Comparison of ENCODE assay signal across 11 cellular contexts in genomic region chr9:131419029-131419614, GRCh38. TPM values are rescaled to one million over a fixed set of nuclear protein-coding genes. Genes with fewer than 3 reads are reported as not detected.
DNase-seq lines count a peak whose midpoint lies in the region; TF ChIP-seq lines count a peak whose summit lies in the region.
"Had no signal": no experiment of that assay in that cellular context is flagged by ENCODE, and none has a peak within 500 bp of the region (broad histone marks: within the 10 kb centered on the region; RNA-seq: fewer than 3 reads in every experiment).

No MANE protein-coding gene starts in this region.

- no peak for TF ChIP-seq EP300 in SK-N-SH (IDR thresholded peaks at IDR 0.05; ENCODE audit: borderline replicate concordance in 1 of 2, low read depth in 1 of 2, low read length in 1 of 2)

- TF ChIP-seq CTCF in left ventricle myocardium inferior (IDR thresholded peaks at IDR 0.05; ENCODE audit: borderline replicate concordance) (no peak), adrenal gland (IDR thresholded peaks at IDR 0.05) (no peak), vagina (IDR thresholded peaks at IDR 0.05) (no peak), SK-N-SH (IDR thresholded peaks at IDR 0.05) (no peak)

- peaks cover 100% of the 10 kb centered on the region for H3K79me2 ChIP-seq in SK-N-SH (ENCODE audit: insufficient read depth)

- H3K4me3 ChIP-seq in left ventricle myocardium inferior (no peak overlapping the region), adrenal gland (no peak overlapping the region), muscle layer of duodenum (ENCODE audit: low read depth in 1 of 2, low read length in 2 of 2) (no peak overlapping the region), vagina (no peak overlapping the region), SK-N-SH (ENCODE audit: low read depth in 2 of 2, low read length in 1 of 2) (no peak overlapping the region)

- TF ChIP-seq RAD21 in SK-N-SH (IDR thresholded peaks at IDR 0.05; ENCODE audit: low read length), result no peak

- H4K20me1 ChIP-seq in SK-N-SH (ENCODE audit: insufficient read depth), result peaks cover 100% of the 10 kb centered on the region

- CTCF ChIA-PET in SK-N-SH (lab: Yijun Ruan, JAX), result interaction anchor here (0.6 to 2.2 kb wide), 3 partner anchors 19 to 70 kb away, joined by 3 to 5 read pairs (median 3); no protein-coding TSS in a partner anchor

- H2AFZ ChIP-seq in SK-N-SH (ENCODE audit: low read depth), result no peak overlapping the region

- POLR2A ChIA-PET in SK-N-SH (lab: Yijun Ruan, JAX), result no interaction called here

- peaks cover 100% of the 10 kb centered on the region for H3K4me1 ChIP-seq in left ventricle myocardium inferior
- peaks cover 53 to 85% of the 10 kb centered on the region in 2 donors for H3K4me1 ChIP-seq in adrenal gland (replicated peaks in 1 of 2)
- peaks cover 37 to 83% of the 10 kb centered on the region in 2 donors for H3K4me1 ChIP-seq in muscle layer of duodenum (ENCODE audit: control insufficient read depth in 1 of 2, insufficient read depth in 2 of 2, low read length in 2 of 2)
- H3K4me1 ChIP-seq in vagina, result peaks cover 92% of the 10 kb centered on the region
- peaks cover 36 to 70% of the 10 kb centered on the region in 2 experiments for H3K4me1 ChIP-seq in SK-N-SH (ENCODE audit: control insufficient read depth in 1 of 2, insufficient read depth in 2 of 2, low read depth in 1 of 2, low read length in 1 of 2)

- TF ChIP-seq POLR2A in adrenal gland (IDR thresholded peaks at IDR 0.05) (no peak), vagina (IDR thresholded peaks at IDR 0.05) (no peak)

- H3K27ac ChIP-seq in left ventricle myocardium inferior (replicated peaks) (peak overlapping the region; percentile 59), adrenal gland (peak overlapping the region; percentile 33 to 87 (median 72)), muscle layer of duodenum (ENCODE audit: low read length) (peak overlapping the region; percentile 48), vagina (peak overlapping the region; percentile 24), SK-N-SH (ENCODE audit: low read depth in 2 of 2, low read length in 1 of 2) (peak overlapping the region in 1 of 2 experiments; percentile 20; a peak in 1 of 4 replicates)

- no peaks in the 10 kb centered on the region for H3K9me2 ChIP-seq in SK-N-SH

- no peaks in the 10 kb centered on the region for H3K9me3 ChIP-seq in left ventricle myocardium inferior (replicated peaks)
- no peaks in the 10 kb centered on the region for H3K9me3 ChIP-seq in adrenal gland (replicated peaks in 1 of 3)
- H3K9me3 ChIP-seq in muscle layer of duodenum (ENCODE audit: control insufficient read depth in 1 of 2, low read length in 2 of 2), result no peaks in the 10 kb centered on the region
- no peaks in the 10 kb centered on the region for H3K9me3 ChIP-seq in vagina
- no peaks in the 10 kb centered on the region for H3K9me3 ChIP-seq in SK-N-SH

- no peak overlapping the region for H3K9ac ChIP-seq in SK-N-SH

- intact Hi-C loops in left ventricle myocardium inferior (cut with micrococcal nuclease), result no loop called here
- intact Hi-C loops in cardiac septum (cut with DNase I), result no loop called here
- intact Hi-C loops in adrenal gland (cut with DNase I), result no loop called here
- intact Hi-C loops in vagina (cut with DNase I), result no loop called here

- H3K4me2 ChIP-seq in SK-N-SH, result no peak overlapping the region

- H3K27me3 ChIP-seq in left ventricle myocardium inferior (ENCODE audit: low read depth), result no peaks in the 10 kb centered on the region
- no peaks in the 10 kb centered on the region for H3K27me3 ChIP-seq in adrenal gland
- no peaks in the 10 kb centered on the region for H3K27me3 ChIP-seq in muscle layer of duodenum (ENCODE audit: low read depth, low read length)
- no peaks in the 10 kb centered on the region for H3K27me3 ChIP-seq in vagina
- H3K27me3 ChIP-seq in SK-N-SH (ENCODE audit: insufficient read depth), result no peaks in the 10 kb centered on the region

- no peak for DNase-seq in left ventricle myocardium inferior
- DNase-seq in cardiac septum (ENCODE audit: low spot score), result no peak
- DNase-seq in adrenal gland, result peak in 1 of 7 donors; percentile 13
- no peak for DNase-seq in vagina (ENCODE audit: extremely low spot score in 2 of 2)
- DNase-seq in SK-N-SH, result no peak
- no peak for DNase-seq in CD1c-positive myeloid dendritic cell (ENCODE audit: extremely low spot score)
- no peak for DNase-seq in AG20443 (ENCODE audit: low spot score)
- DNase-seq: kidney; NCI-H1694; stimulated activated CD4-positive, alpha-beta T cell treated with anti-CD3 and anti-CD28 coated beads, Interleukin-1b, Interleukin-23, amount 100 ng/mL, for 48 hours had no signal

- H3K36me3 ChIP-seq in left ventricle myocardium inferior (no peaks in the 10 kb centered on the region), adrenal gland (replicated peaks in 1 of 2) (no peaks in the 10 kb centered on the region), muscle layer of duodenum (ENCODE audit: control insufficient read depth in 1 of 2, insufficient read depth in 2 of 2, low read length in 2 of 2) (peaks cover 0 to 3% of the 10 kb centered on the region in 2 donors), vagina (no peaks in the 10 kb centered on the region), SK-N-SH (replicated peaks in 1 of 2; ENCODE audit: control insufficient read depth in 1 of 2, insufficient read depth in 2 of 2, low read length in 1 of 2) (peaks cover 6 to 8% of the 10 kb centered on the region in 2 experiments)

- peaks cover 16% of the 10 kb centered on the region for H3F3A ChIP-seq in SK-N-SH (replicated peaks; ENCODE audit: insufficient read depth)

- 55 to 69% (median 57%) methylated on average over 6 to 8 of the region's 8 CpGs for WGBS in adrenal gland, 4 donors
- 82% methylated on average over 8 of the region's 8 CpGs for WGBS in SK-N-SH (ENCODE audit: low lambda C conversion rate)

TF ChIP-seq in SK-N-SH, 30 proteins besides CTCF, POLR2A, EP300 and RAD21:
- TF ChIP-seq IRF3 (IDR thresholded peaks at IDR 0.05; ENCODE audit: low read depth, low read length) (no peak), TAF1 (IDR thresholded peaks at IDR 0.05; ENCODE audit: borderline replicate concordance, low read depth, low read length) (no peak), POLR2AphosphoS5 (IDR thresholded peaks at IDR 0.05; ENCODE audit: low read depth, low read length) (no peak), RCOR1 (IDR thresholded peaks at IDR 0.05; ENCODE audit: low read length) (no peak), ZBTB33 (IDR thresholded peaks at IDR 0.05; ENCODE audit: borderline replicate concordance, low read depth) (no peak), USF2 (IDR thresholded peaks at IDR 0.05; ENCODE audit: borderline replicate concordance, low read depth, low read length) (no peak), SMC3 (IDR thresholded peaks at IDR 0.05; ENCODE audit: low read depth, low read length) (no peak), NRF1 (IDR thresholded peaks at IDR 0.05; ENCODE audit: low read depth, low read length) (no peak), RFX5 (IDR thresholded peaks at IDR 0.05; ENCODE audit: low read length) (no peak), FOXM1 (IDR thresholded peaks at IDR 0.05; ENCODE audit: low read depth) (no peak)

RNA-seq across cellular contexts. Expression of gene PRRC2B, which starts 25.2 kb away (rescaled TPM):
- total RNA-seq in left ventricle myocardium inferior, result 109 TPM
- total RNA-seq in cardiac septum, result 151 TPM
- 100 to 1,000 TPM; 109 to 255 (median 161) TPM for total RNA-seq in adrenal gland
- polyA plus RNA-seq in adrenal gland, result 100 to 1,000 TPM in 1 of 3 donors, 10 to 100 TPM in 2; 56.9 to 141 (median 98.1) TPM
- 116 TPM for total RNA-seq in vagina
- polyA plus RNA-seq in SK-N-SH (2012; rRNA removed), result 18.5 and 26.3 TPM in 2 replicates
- polyA plus RNA-seq in SK-N-SH (2012; cell fraction: cytosol; rRNA removed), result 17.5 and 22.0 TPM in 2 replicates
- 84.2 and 122 TPM in 2 replicates for polyA plus RNA-seq in SK-N-SH (2012; cell fraction: nucleus; rRNA removed)
